In genomic region chr13:60642552-60642951, GRCh38 we compare ENCODE assay signal across 21 cellular contexts.
DNase-seq lines count a peak whose midpoint lies in the region; ATAC-seq and TF ChIP-seq lines count a peak whose summit lies in the region.
"Had no signal": no experiment of that assay in that cellular context is flagged by ENCODE, and none has a peak within 500 bp of the region (broad histone marks: within the 10 kb centered on the region; RNA-seq: fewer than 3 reads in every experiment).

No MANE protein-coding gene starts in this region.

- TF ChIP-seq CTCF in PC-3 (conservative IDR thresholded peaks at IDR 0.05; ENCODE audit: low read depth, low read length) (no peak), osteoblast (IDR thresholded peaks at IDR 0.05; ENCODE audit: extremely low read depth, low read depth, low read length) (no peak), A673 (conservative IDR thresholded peaks at IDR 0.05; ENCODE audit: low read depth, low read length) (no peak), progenitor cell of endocrine pancreas (IDR thresholded peaks at IDR 0.05; ENCODE audit: unreplicated experiment) (no peak)

- H3K4me1 ChIP-seq in PC-3 (ENCODE audit: insufficient read depth, low read length) (no peaks in the 10 kb centered on the region), osteoblast (ENCODE audit: insufficient read depth, low read length) (no peaks in the 10 kb centered on the region), A673 (ENCODE audit: insufficient read depth, low read length, poor library complexity, severe bottlenecking) (no peaks in the 10 kb centered on the region)

- H3K4me3 ChIP-seq in PC-3 (ENCODE audit: low read length) = no peak overlapping the region
- H3K4me3 ChIP-seq in osteoblast (ENCODE audit: insufficient read depth, low read length) = no peak overlapping the region
- H3K4me3 ChIP-seq in A673 (ENCODE audit: low read depth, low read length, poor library complexity, severe bottlenecking) = no peak overlapping the region

- H3K36me3 Mint-ChIP-seq in progenitor cell of endocrine pancreas (ENCODE audit: insufficient read depth) = no peaks in the 10 kb centered on the region

- H3K9me2 ChIP-seq in PC-3 (replicated peaks; ENCODE audit: low read length) = no peaks in the 10 kb centered on the region
- H3K9me2 ChIP-seq: SK-N-SH had no signal

- CTCF ChIA-PET in PC-3 (lab: Charles Lee) = no interaction called here
- CTCF ChIA-PET in A673 (lab: Charles Lee) = interaction anchor here (0.6 kb wide), 1 partner anchor 771 kb away, joined by 3 read pairs; no protein-coding TSS in a partner anchor

- no TSS peak for BruUV-seq in PC-3 (replicated peaks; lab: Mats Ljungman, UMichigan)
- BruUV-seq in A673 (replicated peaks; lab: Mats Ljungman, UMichigan) = no TSS peak

- H3K9ac ChIP-seq in PC-3 (ENCODE audit: low read length) = no peak overlapping the region
- H3K9ac ChIP-seq: SK-N-SH had no signal

- no peak overlapping the region for H2AFZ ChIP-seq in PC-3 (ENCODE audit: low read length)
- H2AFZ ChIP-seq in osteoblast (ENCODE audit: low read length) = no peak overlapping the region

- no peak overlapping the region for H3K4me2 ChIP-seq in PC-3 (ENCODE audit: low read length)
- peak overlapping the region; percentile 21 for H3K4me2 ChIP-seq in osteoblast (ENCODE audit: insufficient read depth, low read length)
- H3K4me2 ChIP-seq: SK-N-SH had no signal

- H3K9me3 Mint-ChIP-seq in progenitor cell of endocrine pancreas (ENCODE audit: low read depth) = no peaks in the 10 kb centered on the region

- H3K9me3 ChIP-seq in PC-3 (ENCODE audit: low read length) = no peaks in the 10 kb centered on the region
- H3K9me3 ChIP-seq in osteoblast (ENCODE audit: low read depth, low read length) = no peaks in the 10 kb centered on the region
- no peaks in the 10 kb centered on the region for H3K9me3 ChIP-seq in A673 (ENCODE audit: low read depth, low read length, poor library complexity, severe bottlenecking)
- H3K9me3 ChIP-seq: SK-N-SH had no signal

- peaks cover 5% of the 10 kb centered on the region for H3K4me1 Mint-ChIP-seq in progenitor cell of endocrine pancreas (ENCODE audit: low read depth)

- H3K79me2 ChIP-seq in PC-3 (ENCODE audit: low read length) = no peaks in the 10 kb centered on the region
- no peaks in the 10 kb centered on the region for H3K79me2 ChIP-seq in osteoblast (ENCODE audit: insufficient read depth, low read length)

- peak; percentile 61 for ATAC-seq in PC-3
- ATAC-seq: HCT116 had no signal

- no peak overlapping the region for H3K27ac Mint-ChIP-seq in progenitor cell of endocrine pancreas

- H4K20me1 ChIP-seq in PC-3 (ENCODE audit: low read length) (no peaks in the 10 kb centered on the region), osteoblast (ENCODE audit: insufficient read depth, low read length) (no peaks in the 10 kb centered on the region)

- intact Hi-C loops in PC-3 (cut with micrococcal nuclease) = no loop called here
- intact Hi-C loops in A673 (cut with micrococcal nuclease; ENCODE audit: unreplicated experiment) = no loop called here

- POLR2A ChIA-PET in PC-3 (lab: Charles Lee; ENCODE audit: unreplicated experiment) (no interaction called here), A673 (lab: Charles Lee; ENCODE audit: low non-redundant PET) (no interaction called here)

- DNase-seq in COLO829 (ENCODE audit: low spot score) (peak; percentile 7), PC-3 (peak; percentile 16), iPS-NIHi11 (ENCODE audit: low spot score) (peak; percentile 10), osteoblast (ENCODE audit: insufficient read length, low spot score, missing footprints) (no peak), NCI-H510A treated with DMSO at 0.1 percent for 48 hours (lab: John Stamatoyannopoulos, UW) (no peak), A673 (ENCODE audit: low spot score) (no peak), progenitor cell of endocrine pancreas (ENCODE audit: low spot score, unreplicated experiment) (no peak), NCI-H82 treated with DMSO at 0.1 percent for 48 hours (lab: John Stamatoyannopoulos, UW; ENCODE audit: unreplicated experiment) (no peak)
- DNase-seq: 8988T, DMS79, GOT3, Kasumi-1, NCI-H1048, NCI-H1417 treated with DMSO at 0.1 percent for 48 hours, NCI-H187, NCI-H446 treated with DMSO at 0.1 percent for 48 hours, SHP77 treated with DMSO at 0.1 percent for 48 hours, SK-N-SH had no signal

- H3K27me3 Mint-ChIP-seq in progenitor cell of endocrine pancreas = no peaks in the 10 kb centered on the region

- H3K36me3 ChIP-seq in PC-3 (ENCODE audit: low read depth, low read length) (no peaks in the 10 kb centered on the region), osteoblast (ENCODE audit: insufficient read depth, low read length) (no peaks in the 10 kb centered on the region), A673 (ENCODE audit: insufficient read depth, low read length, poor library complexity, severe bottlenecking) (no peaks in the 10 kb centered on the region)

- no peak overlapping the region for H3K27ac ChIP-seq in PC-3 (ENCODE audit: low read length)
- no peak overlapping the region for H3K27ac ChIP-seq in osteoblast (ENCODE audit: low read depth, low read length)
- H3K27ac ChIP-seq in A673 (ENCODE audit: low read depth, low read length, poor library complexity, severe bottlenecking) = no peak overlapping the region
- H3K27ac ChIP-seq: C4-2B, RWPE1 had no signal

- no peaks in the 10 kb centered on the region for H3F3A ChIP-seq in PC-3 (ENCODE audit: low read length, unreplicated experiment)

- H3K27me3 ChIP-seq in PC-3 (ENCODE audit: low read length) (no peaks in the 10 kb centered on the region), osteoblast (ENCODE audit: insufficient read depth, low read length) (no peaks in the 10 kb centered on the region), A673 (replicated peaks; ENCODE audit: insufficient read depth, low read depth, low read length, poor library complexity) (peaks cover 14% of the 10 kb centered on the region)

- H3K4me3 Mint-ChIP-seq in progenitor cell of endocrine pancreas (ENCODE audit: low read depth) = no peak overlapping the region

Comparison
In these comparisons a context has a peak if more than half of its experiments do, and no peak if none do; other contexts are left out.
1. DNase-seq: peak in COLO829 (single experiment), PC-3 (single experiment) and iPS-NIHi11 (single experiment); none in osteoblast (single experiment), NCI-H510A treated with DMSO at 0.1 percent for 48 hours (single experiment), A673 (single experiment), progenitor cell of endocrine pancreas (single experiment) and NCI-H82 treated with DMSO at 0.1 percent for 48 hours (single experiment).